In the genomic region with DNA sequence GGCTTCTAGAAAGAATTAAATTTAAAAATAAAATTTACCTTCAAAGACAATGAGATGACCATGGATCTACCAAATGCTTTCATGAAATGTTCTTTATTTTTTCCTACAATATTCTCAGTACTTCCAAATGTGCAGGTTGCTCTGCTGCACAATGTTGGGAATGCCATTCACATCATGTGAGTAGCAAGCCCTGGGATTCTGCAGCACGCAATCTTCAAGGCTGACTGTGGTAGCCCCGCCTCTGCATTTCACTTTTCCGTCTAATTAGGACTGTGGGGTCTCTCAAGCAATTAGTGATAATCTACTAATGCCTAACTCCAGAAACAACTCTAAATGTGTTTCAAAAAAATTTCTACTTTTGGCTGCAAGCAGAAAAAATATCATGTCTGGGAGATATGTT, we compare ENCODE assay signal across 24 cellular contexts. TPM values are rescaled to one million over a fixed set of nuclear protein-coding genes. Genes with fewer than 3 reads are reported as not detected.
"Had no signal": no experiment of that assay in that cellular context is flagged by ENCODE, and none has a peak within 500 bp of the region (broad histone marks: within the 10 kb centered on the region; RNA-seq: fewer than 3 reads in every experiment).

No MANE protein-coding gene starts in this region.

- H3K36me3 ChIP-seq: heart right ventricle, lower lobe of right lung, upper lobe of left lung had no signal

- H3K9me3 Mint-ChIP-seq: activated B cell treated with CpG ODN at 0.5 μM for 24 hours; activated T-cell treated with anti-CD3 and anti-CD28 coated beads, Interleukin-2, amount 50 U/mL, for 4 hours; activated T-helper 2 cell treated with anti-CD3 and anti-CD28 coated beads, Interferon-gamma antibody, Interleukin-2, Interleukin-4, amounts not matched to agents 10 μg/mL and 5 μg/mL and 100 μg/mL, durations not matched to agents 14 hours and 24 hours and 36 hours had no signal

- H3K4me3 ChIP-seq: heart right ventricle, lower lobe of right lung, mucosa of descending colon, upper lobe of left lung had no signal

- H3K9me3 ChIP-seq: heart right ventricle, lower lobe of right lung, mucosa of descending colon, upper lobe of left lung had no signal

- H3K27me3 ChIP-seq: heart right ventricle, upper lobe of left lung had no signal

- ATAC-seq: activated CD4-positive, alpha-beta T cell treated with anti-CD3 and anti-CD28 coated beads for 36 hours; activated T-cell treated with anti-CD3 and anti-CD28 coated beads, Interleukin-2, amount 50 U/mL, for 4 hours; heart right ventricle; lower lobe of right lung; mucosa of descending colon; stimulated activated naive CD8-positive, alpha-beta T cell treated with anti-CD3 and anti-CD28 coated beads, Interleukin-15, Interleukin-2, amounts not matched to agents 100 U/mL and 50 U/mL, for 24 hours; T-helper 17 cell had no signal

- H3K4me1 Mint-ChIP-seq: activated B cell treated with CpG ODN at 0.5 μM for 24 hours had no signal

- H3K27ac ChIP-seq: heart right ventricle, lower lobe of right lung, upper lobe of left lung had no signal

- H3K27ac Mint-ChIP-seq: activated B cell treated with CpG ODN at 0.5 μM for 24 hours; activated CD4-positive, alpha-beta T cell treated with anti-CD3 and anti-CD28 coated beads for 36 hours; activated naive CD8-positive, alpha-beta T cell; activated T-helper 2 cell treated with anti-CD3 and anti-CD28 coated beads, Interferon-gamma antibody, Interleukin-2, Interleukin-4, amounts not matched to agents 10 μg/mL and 5 μg/mL and 100 μg/mL, durations not matched to agents 14 hours and 24 hours and 36 hours; endodermal cell; T-helper 17 cell had no signal

- FAIRE-seq: bronchial epithelial cell, keratinocyte had no signal

- H3K27me3 Mint-ChIP-seq: T-helper 17 cell had no signal

- H3K36me3 Mint-ChIP-seq: activated naive CD8-positive, alpha-beta T cell had no signal

- DNase-seq: activated B cell treated with CpG ODN at 0.5 μM for 24 hours; activated CD4-positive, alpha-beta T cell treated with anti-CD3 and anti-CD28 coated beads for 36 hours; activated CD4-positive, alpha-beta T cell treated with anti-CD3 and anti-CD28 coated beads, Interleukin-2, amount 50 U/mL, for 4 hours; activated CD8-positive, alpha-beta memory T cell treated with anti-CD3 and anti-CD28 coated beads, Interleukin-2, amount 50 U/mL, for 48 hours; activated naive CD4-positive, alpha-beta T cell; activated T-cell treated with anti-CD3 and anti-CD28 coated beads, Interleukin-2, amount 50 U/mL, for 4 hours; cerebellar nuclear complex; cortex of kidney; endodermal cell; foreskin fibroblast; heart right ventricle; lower lobe of right lung; mesendoderm; mucosa of descending colon; nucleus accumbens; stimulated activated CD4-positive, alpha-beta T cell treated with anti-CD3 and anti-CD28 coated beads, Interleukin-4, amount 100 ng/mL, for 24 hours; stimulated activated naive CD8-positive, alpha-beta T cell treated with anti-CD3 and anti-CD28 coated beads, Interleukin-15, Interleukin-2, amounts not matched to agents 100 U/mL and 50 U/mL, for 24 hours; T-helper 17 cell; upper lobe of left lung had no signal

- H3K4me3 Mint-ChIP-seq: activated B cell treated with CpG ODN at 0.5 μM for 24 hours; activated CD4-positive, alpha-beta T cell treated with anti-CD3 and anti-CD28 coated beads for 36 hours; activated naive CD8-positive, alpha-beta T cell; activated T-cell treated with anti-CD3 and anti-CD28 coated beads, Interleukin-2, amount 50 U/mL, for 4 hours; endodermal cell; T-helper 17 cell had no signal

RNA-seq across cellular contexts. Expression of a gene that starts 13.7 kb away (rescaled TPM):
- total RNA-seq: activated CD4-positive, alpha-beta T cell treated with anti-CD3 and anti-CD28 coated beads for 36 hours; activated CD8-positive, alpha-beta memory T cell treated with anti-CD3 and anti-CD28 coated beads for 36 hours; activated T-helper 2 cell treated with anti-CD3 and anti-CD28 coated beads, Interferon-gamma antibody, Interleukin-2, Interleukin-4, amounts not matched to agents 10 μg/mL and 5 μg/mL and 100 μg/mL, durations not matched to agents 14 hours and 24 hours and 36 hours had no signal
